ENCODE assay signal across 9 cellular contexts in the genomic region with DNA sequence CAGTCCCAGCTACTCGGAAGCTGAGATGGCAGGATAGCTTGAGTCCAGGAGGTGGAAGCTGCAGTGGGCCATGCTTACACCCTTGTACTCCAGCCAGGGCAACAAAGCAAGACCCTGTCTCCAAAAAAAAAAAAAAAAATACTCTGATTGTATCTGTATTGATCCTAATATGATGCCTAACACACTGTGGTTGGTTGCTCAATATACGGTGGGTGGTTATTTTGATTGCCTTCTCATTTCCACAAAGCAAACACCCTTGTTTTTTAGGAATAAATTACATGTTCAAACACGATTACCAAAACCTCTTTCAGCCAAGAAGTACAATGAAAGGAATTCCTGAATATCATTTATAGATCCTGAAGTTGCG. TPM values are rescaled to one million over a fixed set of nuclear protein-coding genes. Genes with fewer than 3 reads are reported as not detected.
DNase-seq lines count a peak whose midpoint lies in the region; ATAC-seq and TF ChIP-seq lines count a peak whose summit lies in the region.
"Had no signal": no experiment of that assay in that cellular context is flagged by ENCODE, and none has a peak within 500 bp of the region (broad histone marks: within the 10 kb centered on the region; RNA-seq: fewer than 3 reads in every experiment).

No MANE protein-coding gene starts in this region.

- H3K36me3 ChIP-seq in SK-N-SH (replicated peaks in 1 of 2; ENCODE audit: control insufficient read depth in 1 of 2, insufficient read depth in 2 of 2, low read length in 1 of 2), result no peaks in the 10 kb centered on the region
- H3K36me3 ChIP-seq in hepatocyte (replicated peaks; ENCODE audit: insufficient read depth, low read depth), result no peaks in the 10 kb centered on the region

- H3K9me3 ChIP-seq in SK-N-SH (no peaks in the 10 kb centered on the region), hepatocyte (ENCODE audit: low read depth) (no peaks in the 10 kb centered on the region)

- H3K27ac Mint-ChIP-seq in activated T-helper 1 cell treated with anti-CD3 and anti-CD28 coated beads, Interleukin-12 subunit alpha, Interleukin-12 subunit beta, Interleukin-2, Interleukin-4 antibody, amounts not matched to agents 30 ng/mL and 10 ng/mL and 1 ng/mL, durations not matched to agents 14 hours and 24 hours and 36 hours, result no peak overlapping the region
- no peak overlapping the region for H3K27ac Mint-ChIP-seq in stimulated activated memory B cell treated with anti-CD40 and anti-IgM and Interleukin-4, amounts not matched to agents 10 μg/mL and 1 μg/mL and 100 μg/mL, for 72 hours

- POLR2A ChIA-PET in SK-N-SH (lab: Yijun Ruan, JAX), result no interaction called here

- no peaks in the 10 kb centered on the region for H3K9me3 Mint-ChIP-seq in activated T-helper 1 cell treated with anti-CD3 and anti-CD28 coated beads, Interleukin-12 subunit alpha, Interleukin-12 subunit beta, Interleukin-2, Interleukin-4 antibody, amounts not matched to agents 30 ng/mL and 10 ng/mL and 1 ng/mL, durations not matched to agents 14 hours and 24 hours and 36 hours
- H3K9me3 Mint-ChIP-seq in stimulated activated memory B cell treated with anti-CD40 and anti-IgM and Interleukin-4, amounts not matched to agents 10 μg/mL and 1 μg/mL and 100 μg/mL, for 72 hours, result no peaks in the 10 kb centered on the region

- peaks cover 6% of the 10 kb centered on the region for H3F3A ChIP-seq in SK-N-SH (replicated peaks; ENCODE audit: insufficient read depth)

- H3K4me3 ChIP-seq in SK-N-SH (ENCODE audit: low read depth in 2 of 2, low read length in 1 of 2) (peak overlapping the region; percentile 80 to 95; a peak in 3 of 4 replicates), hepatocyte (peak overlapping the region; percentile 43)

- intact Hi-C loops in activated T-helper 1 cell treated with anti-CD3 and anti-CD28 coated beads, Interleukin-12 subunit alpha, Interleukin-12 subunit beta, Interleukin-2, Interleukin-4 antibody, amounts not matched to agents 30 ng/mL and 10 ng/mL and 1 ng/mL, durations not matched to agents 14 hours and 24 hours and 36 hours (cut with micrococcal nuclease), result loop anchor here (1.0 kb wide), 1 partner anchor 28 kb away; no protein-coding TSS in a partner anchor

- H3K9me2 ChIP-seq in SK-N-SH (no peaks in the 10 kb centered on the region), hepatocyte (replicated peaks; ENCODE audit: insufficient read depth) (no peaks in the 10 kb centered on the region)

- peak overlapping the region; percentile 80 for H3K4me2 ChIP-seq in SK-N-SH
- H3K4me2 ChIP-seq in hepatocyte, result peak overlapping the region; percentile 84

- no peak for ATAC-seq in SK-N-SH treated with all-trans-retinoic acid at 6 μM for 48 hours
- no peak for ATAC-seq in stimulated activated memory B cell treated with anti-CD40 and anti-IgM and Interleukin-4, amounts not matched to agents 10 μg/mL and 1 μg/mL and 100 μg/mL, for 72 hours

- H3K79me2 ChIP-seq in SK-N-SH (ENCODE audit: insufficient read depth), result peaks cover 79% of the 10 kb centered on the region
- H3K79me2 ChIP-seq in hepatocyte, result peaks cover 74% of the 10 kb centered on the region

- TF ChIP-seq RAD21 in SK-N-SH (IDR thresholded peaks at IDR 0.05; ENCODE audit: low read length), result no peak

- H3K27me3 ChIP-seq in SK-N-SH (ENCODE audit: insufficient read depth), result no peaks in the 10 kb centered on the region
- H3K27me3 ChIP-seq in hepatocyte, result no peaks in the 10 kb centered on the region

- CTCF ChIA-PET in SK-N-SH (lab: Yijun Ruan, JAX), result interaction anchor here (1.1 kb wide), 1 partner anchor 61 kb away, joined by 6 read pairs; no protein-coding TSS in a partner anchor

- 57% methylated on average over 4 of the region's 4 CpGs for WGBS in SK-N-SH (ENCODE audit: low lambda C conversion rate)
- 82% methylated on average over 4 of the region's 4 CpGs for WGBS in hepatocyte (ENCODE audit: low lambda C conversion rate, missing lambda C conversion rate)

- peaks cover 5% of the 10 kb centered on the region for H3K27me3 Mint-ChIP-seq in activated T-helper 1 cell treated with anti-CD3 and anti-CD28 coated beads, Interleukin-12 subunit alpha, Interleukin-12 subunit beta, Interleukin-2, Interleukin-4 antibody, amounts not matched to agents 30 ng/mL and 10 ng/mL and 1 ng/mL, durations not matched to agents 14 hours and 24 hours and 36 hours (ENCODE audit: insufficient read depth)
- H3K27me3 Mint-ChIP-seq in stimulated activated memory B cell treated with anti-CD40 and anti-IgM and Interleukin-4, amounts not matched to agents 10 μg/mL and 1 μg/mL and 100 μg/mL, for 72 hours, result no peaks in the 10 kb centered on the region

- TF ChIP-seq CTCF in SK-N-SH (IDR thresholded peaks at IDR 0.05), result no peak
- no peak for TF ChIP-seq CTCF in hepatocyte (IDR thresholded peaks at IDR 0.05; ENCODE audit: poor library complexity)

- H3K36me3 Mint-ChIP-seq in activated T-helper 1 cell treated with anti-CD3 and anti-CD28 coated beads, Interleukin-12 subunit alpha, Interleukin-12 subunit beta, Interleukin-2, Interleukin-4 antibody, amounts not matched to agents 30 ng/mL and 10 ng/mL and 1 ng/mL, durations not matched to agents 14 hours and 24 hours and 36 hours (ENCODE audit: low read depth), result peaks cover 32% of the 10 kb centered on the region
- peaks cover 14% of the 10 kb centered on the region for H3K36me3 Mint-ChIP-seq in stimulated activated memory B cell treated with anti-CD40 and anti-IgM and Interleukin-4, amounts not matched to agents 10 μg/mL and 1 μg/mL and 100 μg/mL, for 72 hours

- H3K4me3 Mint-ChIP-seq in activated T-helper 1 cell treated with anti-CD3 and anti-CD28 coated beads, Interleukin-12 subunit alpha, Interleukin-12 subunit beta, Interleukin-2, Interleukin-4 antibody, amounts not matched to agents 30 ng/mL and 10 ng/mL and 1 ng/mL, durations not matched to agents 14 hours and 24 hours and 36 hours, result peak overlapping the region; percentile 93
- peak overlapping the region; percentile 85 for H3K4me3 Mint-ChIP-seq in stimulated activated memory B cell treated with anti-CD40 and anti-IgM and Interleukin-4, amounts not matched to agents 10 μg/mL and 1 μg/mL and 100 μg/mL, for 72 hours

- peaks cover 65% of the 10 kb centered on the region for H3K4me1 Mint-ChIP-seq in activated T-helper 1 cell treated with anti-CD3 and anti-CD28 coated beads, Interleukin-12 subunit alpha, Interleukin-12 subunit beta, Interleukin-2, Interleukin-4 antibody, amounts not matched to agents 30 ng/mL and 10 ng/mL and 1 ng/mL, durations not matched to agents 14 hours and 24 hours and 36 hours (ENCODE audit: low read depth)
- H3K4me1 Mint-ChIP-seq in stimulated activated memory B cell treated with anti-CD40 and anti-IgM and Interleukin-4, amounts not matched to agents 10 μg/mL and 1 μg/mL and 100 μg/mL, for 72 hours, result peaks cover 60% of the 10 kb centered on the region

- H3K27ac ChIP-seq in SK-N-SH (ENCODE audit: low read depth in 2 of 2, low read length in 1 of 2) (no peak overlapping the region), hepatocyte (no peak overlapping the region)
- H3K27ac ChIP-seq: RWPE1 had no signal

- no peak for DNase-seq in SK-N-SH
- no peak for DNase-seq in activated T-helper 1 cell treated with anti-CD3 and anti-CD28 coated beads, Interleukin-12 subunit alpha, Interleukin-12 subunit beta, Interleukin-2, Interleukin-4 antibody, amounts not matched to agents 30 ng/mL and 10 ng/mL and 1 ng/mL, durations not matched to agents 14 hours and 24 hours and 36 hours (ENCODE audit: low spot score)
- DNase-seq in hepatocyte (ENCODE audit: low spot score), result no peak
- DNase-seq in H4 (ENCODE audit: low spot score), result no peak
- DNase-seq in NCI-H1930 (lab: John Stamatoyannopoulos, UW), result no peak
- no peak for DNase-seq in activated CD4-positive, alpha-beta T cell treated with anti-CD3 and anti-CD28 coated beads, Interleukin-2, amount 50 U/mL, for 1 hour

- H3K9ac ChIP-seq in SK-N-SH, result peak overlapping the region; percentile 83; the same call in 1 of the 2 replicates

- peaks cover 13 to 33% of the 10 kb centered on the region in 2 experiments for H3K4me1 ChIP-seq in SK-N-SH (ENCODE audit: control insufficient read depth in 1 of 2, insufficient read depth in 2 of 2, low read depth in 1 of 2, low read length in 1 of 2)
- peaks cover 28% of the 10 kb centered on the region for H3K4me1 ChIP-seq in hepatocyte (ENCODE audit: insufficient read depth)

- H4K20me1 ChIP-seq in SK-N-SH (ENCODE audit: insufficient read depth) (peaks cover 55% of the 10 kb centered on the region), hepatocyte (ENCODE audit: insufficient read depth, poor library complexity, severe bottlenecking) (peaks cover 65% of the 10 kb centered on the region)

- TF ChIP-seq EP300 in SK-N-SH (IDR thresholded peaks at IDR 0.05; ENCODE audit: borderline replicate concordance in 1 of 2, low read depth in 1 of 2, low read length in 1 of 2), result no peak

- H2AFZ ChIP-seq in SK-N-SH (ENCODE audit: low read depth) (no peak overlapping the region), hepatocyte (no peak overlapping the region)

TF ChIP-seq in SK-N-SH, 30 proteins besides CTCF, POLR2A, EP300 and RAD21 (continues in another document):
- TF ChIP-seq FOXJ3 (CRISPR knock-in tag; IDR thresholded peaks at IDR 0.05), result no peak

TF ChIP-seq in SK-N-SH treated with all-trans-retinoic acid at 6 μM for 48 hours, 23 proteins besides CTCF, POLR2A, EP300 and RAD21:
- TF ChIP-seq PPARA (CRISPR knock-in tag; IDR thresholded peaks at IDR 0.05; ENCODE audit: borderline replicate concordance), result no peak
- no peak for TF ChIP-seq GLIS3 (CRISPR knock-in tag; IDR thresholded peaks at IDR 0.05)
- no peak for TF ChIP-seq CREB5 (CRISPR knock-in tag; IDR thresholded peaks at IDR 0.05; ENCODE audit: low read depth)
- TF ChIP-seq TOX (CRISPR knock-in tag; IDR thresholded peaks at IDR 0.05; ENCODE audit: borderline replicate concordance), result no peak

RNA-seq across cellular contexts. Expression of gene EGLN1, which starts 3.4 kb away (rescaled TPM):
- 10.7 and 14.3 TPM in 2 replicates for polyA plus RNA-seq in SK-N-SH (2012; rRNA removed)
- 23.7 and 29.5 TPM in 2 replicates for polyA plus RNA-seq in SK-N-SH (2012; cell fraction: cytosol; rRNA removed)
- polyA plus RNA-seq in SK-N-SH (2012; cell fraction: nucleus; rRNA removed), result 7.4 and 10.7 TPM in 2 replicates
- 17.1 and 17.8 TPM in 2 replicates for total RNA-seq in activated T-helper 1 cell treated with anti-CD3 and anti-CD28 coated beads, Interleukin-12 subunit alpha, Interleukin-12 subunit beta, Interleukin-2, Interleukin-4 antibody, amounts not matched to agents 30 ng/mL and 10 ng/mL and 1 ng/mL, durations not matched to agents 14 hours and 24 hours and 36 hours
- total RNA-seq in hepatocyte, result 31.4 and 36.5 TPM in 2 replicates
- polyA plus RNA-seq in hepatocyte, result 18.3 and 20.5 TPM in 2 replicates
- 15.0 and 26.0 TPM in 2 replicates for total RNA-seq in H4 (2014; rRNA removed; shearing (Covaris generic))
